ENCODE assay signal across 22 cellular contexts in the genomic region with DNA sequence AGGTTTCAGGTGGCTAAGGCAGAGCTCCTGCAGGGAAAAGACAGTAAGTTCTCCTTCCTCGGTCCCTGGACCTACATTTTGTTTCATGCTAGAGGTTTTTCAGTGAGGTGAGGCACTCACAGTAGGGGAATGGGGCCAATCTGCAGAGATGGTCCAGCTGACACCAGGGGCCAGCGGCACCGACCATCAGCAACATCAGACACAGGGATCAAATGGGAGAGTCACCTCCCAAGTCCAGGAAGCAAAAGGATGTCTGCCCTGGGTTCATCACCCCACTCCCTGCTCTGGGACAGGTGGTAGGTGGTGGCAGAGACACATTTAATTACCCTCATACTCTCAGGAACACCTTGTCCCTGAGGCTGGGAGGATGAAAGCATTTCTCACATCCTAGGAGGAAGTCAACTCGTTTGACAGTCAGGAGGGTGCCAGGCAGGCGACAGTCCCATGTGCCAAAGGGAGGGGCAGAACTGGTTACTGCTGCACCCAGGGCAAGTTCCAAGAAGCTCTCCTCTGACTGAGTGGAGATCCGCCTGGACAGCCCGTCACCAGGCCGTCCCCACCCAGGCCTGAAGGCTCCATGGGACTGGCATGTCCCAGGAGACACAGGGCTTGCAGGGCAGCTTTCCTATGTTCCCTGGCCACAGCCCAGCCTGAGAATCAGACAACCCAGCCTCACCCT. TPM values are rescaled to one million over a fixed set of nuclear protein-coding genes. Genes with fewer than 3 reads are reported as not detected.
DNase-seq lines count a peak whose midpoint lies in the region; ATAC-seq, FAIRE-seq and TF ChIP-seq lines count a peak whose summit lies in the region.
"Had no signal": no experiment of that assay in that cellular context is flagged by ENCODE, and none has a peak within 500 bp of the region (broad histone marks: within the 10 kb centered on the region; RNA-seq: fewer than 3 reads in every experiment).

No MANE protein-coding gene starts in this region.

- H3K27ac ChIP-seq in lower lobe of right lung: peak overlapping the region; percentile 11
- H3K27ac ChIP-seq in suprapubic skin: peak overlapping the region; percentile 86
- H3K27ac ChIP-seq: ascending aorta, SJCRH30 had no signal

- H3K4me3 Mint-ChIP-seq in central memory CD8-positive, alpha-beta T cell: no peak overlapping the region
- H3K4me3 Mint-ChIP-seq: T-helper 2 cell treated with Interferon-gamma antibody and Interleukin-4, amounts not matched to agents 5 μg/mL and 100 μg/mL, for 36 hours had no signal

- TF ChIP-seq POLR2A in suprapubic skin (IDR thresholded peaks at IDR 0.05): no peak
- no peak for TF ChIP-seq POLR2A in GM12892 (IDR thresholded peaks at IDR 0.05; ENCODE audit: low read depth, low read length)

- no peaks in the 10 kb centered on the region for H3K9me3 Mint-ChIP-seq in central memory CD8-positive, alpha-beta T cell
- H3K9me3 Mint-ChIP-seq: T-helper 2 cell treated with Interferon-gamma antibody and Interleukin-4, amounts not matched to agents 5 μg/mL and 100 μg/mL, for 36 hours had no signal

- peak overlapping the region; percentile 19 for H3K27ac Mint-ChIP-seq in central memory CD8-positive, alpha-beta T cell (ENCODE audit: low read depth)
- H3K27ac Mint-ChIP-seq: T-helper 2 cell treated with Interferon-gamma antibody and Interleukin-4, amounts not matched to agents 5 μg/mL and 100 μg/mL, for 36 hours had no signal

- TF ChIP-seq CTCF in lower lobe of right lung (IDR thresholded peaks at IDR 0.05) (no peak), suprapubic skin (IDR thresholded peaks at IDR 0.05) (no peak)

- intact Hi-C loops in lower lobe of right lung (cut with DNase I): no loop called here

- peaks cover 17% of the 10 kb centered on the region for H3K36me3 ChIP-seq in lower lobe of right lung
- no peaks in the 10 kb centered on the region for H3K36me3 ChIP-seq in suprapubic skin
- H3K36me3 ChIP-seq: ascending aorta, HAP-1, SJCRH30 had no signal

- no peak for ATAC-seq in central memory CD8-positive, alpha-beta T cell (replicated peaks; ENCODE audit: extremely low read depth, poor library complexity, severe bottlenecking)
- ATAC-seq in lower lobe of right lung (peak; percentile 15 to 55), GM19351 (IDR thresholded peaks at IDR 0.05; ENCODE audit: unreplicated experiment) (no peak), HG03095 (IDR thresholded peaks at IDR 0.05; ENCODE audit: unreplicated experiment) (no peak)
- ATAC-seq: GM12878 had no signal

- H3K27me3 ChIP-seq in lower lobe of right lung (ENCODE audit: low read depth) (no peaks in the 10 kb centered on the region), suprapubic skin (no peaks in the 10 kb centered on the region)
- H3K27me3 ChIP-seq: ascending aorta, esophagus muscularis mucosa, SJCRH30 had no signal

- H3K4me1 ChIP-seq in lower lobe of right lung: peaks cover 82% of the 10 kb centered on the region
- H3K4me1 ChIP-seq in suprapubic skin: peaks cover 91% of the 10 kb centered on the region

- 66% methylated on average over 5 of the region's 8 CpGs for WGBS in suprapubic skin

- DNase-seq in HT-29 (ENCODE audit: low spot score): peak; percentile 81
- DNase-seq in central memory CD8-positive, alpha-beta T cell (ENCODE audit: low spot score in 2 of 2): no peak
- peak; percentile 62 for DNase-seq in lower lobe of right lung
- peak in 1 of 2 donors; percentile 86 for DNase-seq in suprapubic skin (ENCODE audit: low spot score in 2 of 2)
- no peak for DNase-seq in GM12892 (ENCODE audit: insufficient read length)
- DNase-seq in GM19240 (ENCODE audit: insufficient read length, low spot score): no peak
- DNase-seq: activated gamma-delta T cell; NCI-H2029; NCI-H524 treated with DMSO at 0.1 percent for 48 hours; SJCRH30; stimulated activated naive CD4-positive, alpha-beta T cell had no signal

- H3K27me3 Mint-ChIP-seq in central memory CD8-positive, alpha-beta T cell: no peaks in the 10 kb centered on the region

- H3K9me3 ChIP-seq in lower lobe of right lung (no peaks in the 10 kb centered on the region), suprapubic skin (no peaks in the 10 kb centered on the region)
- H3K9me3 ChIP-seq: ascending aorta, esophagus muscularis mucosa, HAP-1, SJCRH30 had no signal

- no peak for FAIRE-seq in GM12892 (lab: Jason Lieb, UNC)
- FAIRE-seq: GM12878, islet of Langerhans had no signal

- peaks cover 9% of the 10 kb centered on the region for H3K36me3 Mint-ChIP-seq in central memory CD8-positive, alpha-beta T cell (ENCODE audit: insufficient read depth)

- H3K4me3 ChIP-seq in lower lobe of right lung (no peak overlapping the region), suprapubic skin (no peak overlapping the region)
- H3K4me3 ChIP-seq: ascending aorta, esophagus muscularis mucosa, GM12878, HAP-1, SJCRH30 had no signal

- TF ChIP-seq EP300 in suprapubic skin (IDR thresholded peaks at IDR 0.05): no peak

- H3K4me1 Mint-ChIP-seq in central memory CD8-positive, alpha-beta T cell: peaks cover 58% of the 10 kb centered on the region

RNA-seq across cellular contexts. Expression of gene ATP6V0D1, which starts 19.2 kb away (rescaled TPM):
- total RNA-seq in HT-29 (2014; rRNA removed; shearing (Covaris generic)): 97.6 and 99.5 TPM in 2 replicates
- total RNA-seq in lower lobe of right lung (175 TPM), suprapubic skin (100 to 1,000 TPM in 3 of 4 donors, 10 to 100 TPM in 1; 90.0 to 134 (median 110) TPM)
- 35.2 TPM for polyA plus RNA-seq in GM12892 (2012; ENCODE audit: missing spikeins)

RNA-seq across cellular contexts. Expression of gene AGRP, which starts 21.6 kb away (rescaled TPM):
- total RNA-seq in HT-29 (2014; rRNA removed; shearing (Covaris generic)): not detected in 2 replicates
- total RNA-seq in lower lobe of right lung: 8.5 TPM
- total RNA-seq in suprapubic skin: not detected
- polyA plus RNA-seq in GM12892 (2012; ENCODE audit: missing spikeins): 0.40 TPM
- total RNA-seq: ascending aorta, esophagus muscularis mucosa, G401, GM12878, myocyte, pulmonary artery endothelial cell, SJCRH30 had no signal

RNA-seq across cellular contexts. Expression of gene HSD11B2, which starts 30.8 kb away (rescaled TPM):
- total RNA-seq in HT-29 (2014; rRNA removed; shearing (Covaris generic)): 18.3 and 23.2 TPM in 2 replicates
- 2.9 TPM for total RNA-seq in lower lobe of right lung
- total RNA-seq in suprapubic skin: 100 to 1,000 TPM in 1 of 4 donors, 10 to 100 TPM in 3; 45.6 to 164 (median 69.1) TPM
- polyA plus RNA-seq in GM12892 (2012; ENCODE audit: missing spikeins): 0.45 TPM
- total RNA-seq: G401, pulmonary artery endothelial cell had no signal

RNA-seq across cellular contexts. Expression of gene ZDHHC1, which starts 45.5 kb away (rescaled TPM):
- 21.5 and 24.4 TPM in 2 replicates for total RNA-seq in HT-29 (2014; rRNA removed; shearing (Covaris generic))
- 18.9 TPM for total RNA-seq in lower lobe of right lung
- 10 to 100 TPM; 14.0 to 31.0 (median 23.8) TPM for total RNA-seq in suprapubic skin
- 0.40 TPM for polyA plus RNA-seq in GM12892 (2012; ENCODE audit: missing spikeins)
- total RNA-seq: SJCRH30 had no signal

Comparison
In these comparisons a context has a peak if more than half of its experiments do, and no peak if none do; other contexts are left out.
1. DNase-seq: peak in HT-29 (single experiment) and lower lobe of right lung (single experiment); none in central memory CD8-positive, alpha-beta T cell (0 of 2), GM12892 (single experiment) and GM19240 (single experiment).
2. ATAC-seq: peak in lower lobe of right lung (2 of 2); none in central memory CD8-positive, alpha-beta T cell (single experiment), GM19351 (single experiment) and HG03095 (single experiment).